14 cellular contexts compared by ENCODE assay signal in genomic region chr21:41885341-41886024, GRCh38. TPM values are rescaled to one million over a fixed set of nuclear protein-coding genes. Genes with fewer than 3 reads are reported as not detected.
DNase-seq lines count a peak whose midpoint lies in the region; ATAC-seq and TF ChIP-seq lines count a peak whose summit lies in the region.
"Had no signal": no experiment of that assay in that cellular context is flagged by ENCODE, and none has a peak within 500 bp of the region (broad histone marks: within the 10 kb centered on the region; RNA-seq: fewer than 3 reads in every experiment).

No MANE protein-coding gene starts in this region.

- no peak overlapping the region for H3K27ac ChIP-seq in gastroesophageal sphincter
- H3K27ac ChIP-seq: coronary artery, ovary had no signal

- TF ChIP-seq CTCF in GM13977 (IDR thresholded peaks at IDR 0.05; ENCODE audit: extremely low read depth, insufficient read depth, missing control alignments) (peak; percentile 22), NB4 (IDR thresholded peaks at IDR 0.05; ENCODE audit: low read depth, low read length) (no peak), choroid plexus epithelial cell (conservative IDR thresholded peaks at IDR 0.05; ENCODE audit: low read depth, low read length) (no peak), gastroesophageal sphincter (IDR thresholded peaks at IDR 0.05) (no peak)

- TF ChIP-seq POLR2A in NB4 (IDR thresholded peaks at IDR 0.05; ENCODE audit: extremely low read depth, insufficient read length) (no peak), gastroesophageal sphincter (IDR thresholded peaks at IDR 0.05) (no peak)

- no peaks in the 10 kb centered on the region for H3K27me3 ChIP-seq in gastroesophageal sphincter
- H3K27me3 ChIP-seq: ovary had no signal

- WGBS in gastroesophageal sphincter (ENCODE audit: low coverage in 1 of 2), 2 donors = 55 to 68% methylated on average over 11 to 22 of the region's 22 CpGs

- H3K9me3 ChIP-seq in gastroesophageal sphincter = no peaks in the 10 kb centered on the region
- H3K9me3 ChIP-seq: ovary had no signal

- no peak overlapping the region for H3K4me3 ChIP-seq in NB4 (ENCODE audit: low read depth, low read length)
- no peak overlapping the region for H3K4me3 ChIP-seq in choroid plexus epithelial cell (ENCODE audit: low read depth, low read length)
- H3K4me3 ChIP-seq in gastroesophageal sphincter = no peak overlapping the region
- H3K4me3 ChIP-seq: coronary artery, ovary had no signal

- in situ Hi-C loops in GM13977 (cut with MboI; ENCODE audit: low pct_unique_long_range_greater_than_20kb, low sequenced_read_pairs, unreplicated experiment) = no loop called here

- no peak for ATAC-seq in gastroesophageal sphincter
- ATAC-seq in GM19351 (IDR thresholded peaks at IDR 0.05; ENCODE audit: unreplicated experiment) = no peak
- ATAC-seq: SK-N-SH treated with all-trans-retinoic acid at 6 μM for 48 hours had no signal

- peak; percentile 50 for DNase-seq in GM13977 (ENCODE audit: low spot score)
- DNase-seq in NB4 (ENCODE audit: low read depth) = peak; percentile 24
- DNase-seq in choroid plexus epithelial cell (ENCODE audit: low read depth) = peak; percentile 11
- DNase-seq in renal cortical epithelial cell (ENCODE audit: low read depth) = peak; percentile 11
- no peak for DNase-seq in middle frontal gyrus (ENCODE audit: extremely low spot score, low spot score)
- DNase-seq: aorta; CD4-positive, alpha-beta memory T cell; GDM1; NCI-H1092; ovary had no signal

- H3K4me1 ChIP-seq in gastroesophageal sphincter = peaks cover 0 to 1% (median 0%) of the 10 kb centered on the region in 3 donors

- TF ChIP-seq EP300 in gastroesophageal sphincter (IDR thresholded peaks at IDR 0.05) = no peak

- peaks cover 0 to 19% of the 10 kb centered on the region in 2 donors for H3K36me3 ChIP-seq in gastroesophageal sphincter
- H3K36me3 ChIP-seq: ovary had no signal

RNA-seq across cellular contexts. Expression of gene PRDM15, which starts 6.3 kb away (rescaled TPM):
- total RNA-seq in renal cortical epithelial cell = 2.4 and 7.8 TPM in 2 replicates
- 1 to 10 TPM; 2.9 to 8.2 (median 7.2) TPM for total RNA-seq in gastroesophageal sphincter
